8 cellular contexts compared by ENCODE assay signal in the genomic region with DNA sequence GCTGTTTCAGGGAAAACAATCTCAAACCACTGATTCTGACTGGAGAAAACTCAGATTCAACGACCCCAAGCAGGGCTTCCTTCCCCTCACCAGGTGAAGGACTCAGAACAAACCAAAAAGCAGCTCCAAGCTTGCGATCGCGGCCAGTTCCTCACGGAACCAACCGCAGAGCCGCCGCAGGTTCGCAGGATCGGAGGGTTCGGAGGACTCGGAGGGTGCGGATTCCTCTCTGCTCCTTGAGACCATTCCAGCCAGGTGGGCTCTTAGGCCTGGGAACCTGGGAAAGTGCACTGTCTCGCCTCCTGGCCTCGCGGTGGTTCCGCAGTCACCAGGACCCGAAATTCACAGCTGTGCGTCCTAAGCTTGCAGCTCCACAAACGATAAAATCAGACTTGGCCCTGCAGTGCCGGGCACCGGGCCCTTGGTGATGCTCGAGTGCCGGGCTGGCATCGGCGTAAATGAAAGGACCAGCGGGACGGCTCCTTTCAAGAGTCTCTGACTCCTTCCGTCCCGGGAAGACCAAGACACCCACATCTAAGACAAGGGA.
DNase-seq lines count a peak whose midpoint lies in the region; ATAC-seq and TF ChIP-seq lines count a peak whose summit lies in the region.

No MANE protein-coding gene starts in this region.

- H3K27ac ChIP-seq in HUES6 (ENCODE audit: low read depth, low read length) (no peak overlapping the region), Peyer's patch (peak overlapping the region; percentile 68 to 83 (median 74))

- H3K27me3 Mint-ChIP-seq in nephron progenitor cell (ENCODE audit: low read depth, poor library complexity), result peaks cover 4% of the 10 kb centered on the region

- H3K36me3 Mint-ChIP-seq in nephron progenitor cell (ENCODE audit: low read depth), result peaks cover 16% of the 10 kb centered on the region

- H3K27ac Mint-ChIP-seq in nephron progenitor cell, result peak overlapping the region; percentile 97

- H3K4me3 ChIP-seq in HUES6 (ENCODE audit: low read depth, low read length) (peak overlapping the region; percentile 97), Peyer's patch (peak overlapping the region; percentile 69 to 85 (median 77)), fibroblast of the aortic adventitia (ENCODE audit: low read depth, low read length) (peak overlapping the region; percentile 99)

- peak overlapping the region; percentile 98 for H3K4me3 Mint-ChIP-seq in nephron progenitor cell

- no peak for TF ChIP-seq POLR2A in Peyer's patch (IDR thresholded peaks at IDR 0.05)

- H3K9ac ChIP-seq in HUES6 (ENCODE audit: low read length), result peak overlapping the region; percentile 92

- H3K36me3 ChIP-seq in HUES6 (ENCODE audit: control insufficient read depth, insufficient read depth, low read length) (no peaks in the 10 kb centered on the region), Peyer's patch (no peaks in the 10 kb centered on the region)

- peak; percentile 65 for DNase-seq in DMS153 (lab: John Stamatoyannopoulos, UW)
- peak; percentile 76 to 92 (median 86) for DNase-seq in Peyer's patch
- DNase-seq in activated T-helper 9 cell treated with anti-CD3 and anti-CD28 coated beads, Interleukin-2, amount 50 U/mL, for 16 hours (ENCODE audit: low read depth), result peak; percentile 64
- DNase-seq in fibroblast of the aortic adventitia (ENCODE audit: low read depth), result peak; percentile 82
- peak; percentile 68 for DNase-seq in nephron progenitor cell
- peak; percentile 81 for DNase-seq in stromal cell of bone marrow (ENCODE audit: low read depth)

- peaks cover 27% of the 10 kb centered on the region for H3K9me3 Mint-ChIP-seq in nephron progenitor cell

- TF ChIP-seq CTCF in Peyer's patch (IDR thresholded peaks at IDR 0.05) (peak in 4 of 6 experiments; percentile 49 to 69 (median 58)), fibroblast of the aortic adventitia (IDR thresholded peaks at IDR 0.05; ENCODE audit: insufficient read depth, low read length) (peak; percentile 53), nephron progenitor cell (IDR thresholded peaks at IDR 0.05) (peak; percentile 38)

- H3K27me3 ChIP-seq in HUES6 (ENCODE audit: control insufficient read depth, insufficient read depth, low read length) (no peaks in the 10 kb centered on the region), Peyer's patch (no peaks in the 10 kb centered on the region)

- H3K4me1 ChIP-seq in HUES6 (ENCODE audit: control insufficient read depth, insufficient read depth, low read length) (peaks cover 8% of the 10 kb centered on the region), Peyer's patch (no peaks in the 10 kb centered on the region)

- H3K4me1 Mint-ChIP-seq in nephron progenitor cell, result peaks cover 30% of the 10 kb centered on the region

- peak; percentile 74 for ATAC-seq in GM21423 (IDR thresholded peaks at IDR 0.05; ENCODE audit: unreplicated experiment)

- no peaks in the 10 kb centered on the region for H3K9me3 ChIP-seq in HUES6 (ENCODE audit: control insufficient read depth, insufficient read depth, low read depth, low read length)
- H3K9me3 ChIP-seq in Peyer's patch, result no peaks in the 10 kb centered on the region
